ENCODE assay signal across 8 cellular contexts in the genomic region with DNA sequence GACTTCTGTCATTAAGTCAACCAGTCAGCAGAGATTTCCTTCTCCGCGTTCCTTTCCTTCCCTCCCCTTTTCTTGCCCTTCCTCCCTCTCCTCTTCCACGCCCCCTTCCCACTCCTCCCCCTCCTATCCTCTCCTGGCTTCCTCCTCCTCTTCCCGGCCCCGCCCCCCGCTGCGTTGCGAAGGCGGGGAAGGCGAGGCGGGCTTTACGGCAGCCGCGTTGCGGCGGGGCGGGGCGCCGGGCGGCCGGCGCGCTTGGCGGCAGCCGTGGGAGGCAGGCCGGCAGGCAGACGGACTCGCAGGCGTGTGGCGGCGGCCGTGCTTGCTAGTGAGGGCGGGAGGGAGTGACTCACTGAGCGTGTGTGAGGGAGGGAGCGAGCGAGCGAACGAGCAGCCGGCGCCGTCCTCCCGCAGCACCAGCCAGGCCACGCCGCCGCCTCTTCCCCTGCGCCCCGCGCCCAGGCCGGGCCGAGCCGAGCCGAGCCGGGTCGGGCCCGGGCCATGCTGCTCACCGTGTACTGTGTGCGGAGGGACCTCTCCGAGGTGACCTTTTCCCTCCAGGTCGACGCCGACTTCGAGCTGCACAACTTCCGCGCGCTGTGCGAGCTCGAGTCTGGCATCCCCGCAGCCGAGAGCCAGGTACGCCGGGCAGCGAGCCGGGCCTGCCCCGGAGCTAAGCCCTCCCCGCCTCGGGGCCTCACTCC. TPM values are rescaled to one million over a fixed set of nuclear protein-coding genes. Genes with fewer than 3 reads are reported as not detected.
DNase-seq lines count a peak whose midpoint lies in the region; ATAC-seq, FAIRE-seq and TF ChIP-seq lines count a peak whose summit lies in the region.

Gene DDI2 (plus strand): TSS at position 286 of the 701 bp plus-strand sequence. CDS start 213 bp downstream, at position 499.

- peak within 1 kb of the TSS; percentile 81 to 98 (median 85) for H3K4me3 Mint-ChIP-seq in nephron

- H3K27ac Mint-ChIP-seq in nephron = peak within 1 kb of the TSS; percentile 92 to 96 (median 96)

- no peaks in the 10 kb centered on the region for H3K27me3 Mint-ChIP-seq in nephron (ENCODE audit: low read depth)

- peak; percentile 94 for ATAC-seq in stimulated activated naive CD8-positive, alpha-beta T cell treated with anti-CD3 and anti-CD28 coated beads, Interleukin-15, Interleukin-2, amounts not matched to agents 100 U/mL and 50 U/mL, for 24 hours

- no peak for TF ChIP-seq CTCF in fibroblast of the aortic adventitia (IDR thresholded peaks at IDR 0.05; ENCODE audit: insufficient read depth, low read length)
- no peak for TF ChIP-seq CTCF in nephron (IDR thresholded peaks at IDR 0.05; ENCODE audit: unreplicated experiment in 3 of 3)

- H3K36me3 Mint-ChIP-seq in nephron (ENCODE audit: low read depth) = no peaks in the 10 kb centered on the region

- DNase-seq in Daoy (ENCODE audit: low read depth) (peak; percentile 100), H54 (ENCODE audit: insufficient read length, low spot score) (peak; percentile 78), M059J (ENCODE audit: low read depth) (peak; percentile 98), SHP77 (lab: John Stamatoyannopoulos, UW) (peak; percentile 90 to 95), fibroblast of the aortic adventitia (ENCODE audit: low read depth) (peak; percentile 96)
- DNase-seq in activated effector memory CD4-positive, alpha-beta T cell treated with Interleukin-2 at 50 U/mL for 16 hours = peak; percentile 91
- DNase-seq in stimulated activated naive CD8-positive, alpha-beta T cell treated with anti-CD3 and anti-CD28 coated beads, Interleukin-15, Interleukin-2, amounts not matched to agents 100 U/mL and 50 U/mL, for 24 hours = peak; percentile 97

- peak; percentile 55 for FAIRE-seq in H54 (lab: Jason Lieb, UNC)

- H3K4me3 ChIP-seq in fibroblast of the aortic adventitia (ENCODE audit: low read depth, low read length) = peak within 1 kb of the TSS; percentile 97

- H3K9me3 Mint-ChIP-seq in nephron = no peaks in the 10 kb centered on the region

- H3K4me1 Mint-ChIP-seq in nephron = peaks cover 47% of the 10 kb centered on the region

- peak; percentile 93 for TF ChIP-seq POLR2A in H54 (IDR thresholded peaks at IDR 0.05; ENCODE audit: low read depth, low read length)

RNA-seq across cellular contexts. Expression of gene DDI2, which starts in this region (rescaled TPM):
- 9.4 and 14.9 TPM in 2 replicates for total RNA-seq in Daoy (2014; rRNA removed; shearing (Covaris generic))
- total RNA-seq in M059J (2014; rRNA removed; shearing (Covaris generic)) = 17.4 and 19.4 TPM in 2 replicates
- 14.0 and 26.0 TPM in 2 replicates for total RNA-seq in fibroblast of the aortic adventitia (ENCODE audit: low replicate concordance)

Comparison
In these comparisons a context has a peak if more than half of its experiments do, and no peak if none do; other contexts are left out.
1. Peak in every context shown above with its lines: DNase-seq, ATAC-seq and H3K4me3 ChIP-seq.